ENCODE assay signal across 8 cellular contexts in the genomic region with DNA sequence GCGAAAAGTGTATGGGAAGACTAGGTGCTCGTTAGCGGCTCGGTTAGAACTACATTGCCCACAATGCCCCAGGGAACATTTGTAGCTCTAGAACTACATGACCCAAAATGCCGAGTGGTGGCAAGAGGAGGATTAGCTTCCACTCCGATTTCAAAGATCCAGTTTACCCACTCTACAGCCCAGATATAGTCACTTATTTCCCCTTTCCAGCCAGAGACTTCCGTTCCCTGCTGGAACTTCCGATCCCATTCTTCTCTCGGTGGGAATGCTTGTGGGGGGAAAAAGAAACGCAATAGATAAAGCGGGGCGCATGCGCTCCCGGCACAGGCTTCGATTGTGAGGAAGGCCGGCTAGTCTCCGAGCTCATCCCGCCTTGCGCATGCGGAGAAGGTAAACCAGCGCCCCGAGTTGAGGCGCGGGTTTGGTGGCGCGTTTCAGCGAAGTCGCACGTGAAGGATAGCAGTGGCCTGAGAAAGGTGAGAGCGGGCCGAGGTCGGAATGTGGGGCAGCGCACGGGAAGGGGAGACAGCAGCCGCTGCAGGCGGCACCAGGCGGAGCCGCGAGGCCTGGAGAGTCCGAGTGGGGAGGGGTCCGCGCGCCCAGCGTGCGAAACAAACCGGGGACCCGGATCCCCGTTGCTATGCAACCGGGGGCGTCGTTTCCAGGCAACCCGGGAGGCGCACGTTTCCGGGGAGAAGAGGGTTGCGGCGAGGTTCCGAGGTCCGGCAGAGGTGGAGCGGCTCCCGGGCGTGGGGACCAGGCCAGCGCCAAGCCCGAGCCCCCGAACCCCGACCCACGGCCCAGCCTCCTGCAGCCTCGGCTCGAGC. TPM values are rescaled to one million over a fixed set of nuclear protein-coding genes. Genes with fewer than 3 reads are reported as not detected.
DNase-seq lines count a peak whose midpoint lies in the region; ATAC-seq and TF ChIP-seq lines count a peak whose summit lies in the region.

A gene with protein sequence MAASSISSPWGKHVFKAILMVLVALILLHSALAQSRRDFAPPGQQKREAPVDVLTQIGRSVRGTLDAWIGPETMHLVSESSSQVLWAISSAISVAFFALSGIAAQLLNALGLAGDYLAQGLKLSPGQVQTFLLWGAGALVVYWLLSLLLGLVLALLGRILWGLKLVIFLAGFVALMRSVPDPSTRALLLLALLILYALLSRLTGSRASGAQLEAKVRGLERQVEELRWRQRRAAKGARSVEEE (plus strand): TSS at position 366 of the 827 bp plus-strand sequence. CDS start 5,536 bp downstream, outside the sequence.

- no peaks in the 10 kb centered on the region for H3K9me3 Mint-ChIP-seq in activated CD8-positive, alpha-beta memory T cell treated with anti-CD3 and anti-CD28 coated beads, Interleukin-2, amount 10 ng/mL, durations not matched to agents 7 days and 5 days (ENCODE audit: low read depth)
- no peaks in the 10 kb centered on the region for H3K9me3 Mint-ChIP-seq in endodermal cell

- TF ChIP-seq CTCF in endodermal cell (conservative IDR thresholded peaks at IDR 0.05): no peak

- H3K79me1 ChIP-seq in mesendoderm (ENCODE audit: low read length): peaks cover 6% of the 10 kb centered on the region

- H3K36me3 Mint-ChIP-seq in activated CD8-positive, alpha-beta memory T cell treated with anti-CD3 and anti-CD28 coated beads, Interleukin-2, amount 10 ng/mL, durations not matched to agents 7 days and 5 days: peaks cover 6% of the 10 kb centered on the region
- peaks cover 2% of the 10 kb centered on the region for H3K36me3 Mint-ChIP-seq in endodermal cell (ENCODE audit: low read depth)

- no peak within 1 kb of the TSS for H2BK15ac ChIP-seq in mesendoderm (replicated peaks; ENCODE audit: low read depth)

- CTCF ChIA-PET in activated CD8-positive, alpha-beta memory T cell treated with anti-CD3 and anti-CD28 coated beads, Interleukin-2, amount 10 ng/mL, durations not matched to agents 7 days and 5 days (lab: Charles Lee): interaction anchor here (0.7 to 5.8 kb wide), 17 partner anchors 9 to 422 kb away, joined by 3 to 38 read pairs (median 4); partner anchors contain the start of genes SLC15A3 and VWCE

- 0% methylated on average over 21 to 69 of the region's 69 CpGs for WGBS in endodermal cell (ENCODE audit: insufficient coverage in 1 of 2, insufficient read length in 1 of 2), 2 experiments
- no CpG with 5 or more reads among the region's 69 CpGs for WGBS in mesendoderm (ENCODE audit: extremely low coverage, insufficient coverage, low lambda C conversion rate)

- H3K27me3 Mint-ChIP-seq in activated CD8-positive, alpha-beta memory T cell treated with anti-CD3 and anti-CD28 coated beads, Interleukin-2, amount 10 ng/mL, durations not matched to agents 7 days and 5 days: peaks cover 11% of the 10 kb centered on the region
- peaks cover 35% of the 10 kb centered on the region for H3K27me3 Mint-ChIP-seq in endodermal cell (ENCODE audit: insufficient read depth)

- peak; percentile 36 for ATAC-seq in GM21367 (IDR thresholded peaks at IDR 0.05; ENCODE audit: unreplicated experiment)
- ATAC-seq in activated CD8-positive, alpha-beta memory T cell treated with anti-CD3 and anti-CD28 coated beads, Interleukin-2, amount 10 ng/mL, durations not matched to agents 7 days and 5 days: peak; percentile 77

- H3K36me3 ChIP-seq in HUES48 (ENCODE audit: control insufficient read depth, insufficient read depth, low read length) (no peaks in the 10 kb centered on the region), NT2/D1 (ENCODE audit: insufficient read depth, insufficient read length, low read length) (peaks cover 19% of the 10 kb centered on the region), endodermal cell (ENCODE audit: control insufficient read depth, insufficient read depth, low read length) (no peaks in the 10 kb centered on the region), mesendoderm (ENCODE audit: control insufficient read depth, insufficient read depth, low read length) (no peaks in the 10 kb centered on the region)

- H2BK5ac ChIP-seq in mesendoderm (ENCODE audit: low read length): no peak within 1 kb of the TSS

- peak within 1 kb of the TSS; percentile 94 for H3K4me3 Mint-ChIP-seq in activated CD8-positive, alpha-beta memory T cell treated with anti-CD3 and anti-CD28 coated beads, Interleukin-2, amount 10 ng/mL, durations not matched to agents 7 days and 5 days
- peak within 1 kb of the TSS; percentile 84 for H3K4me3 Mint-ChIP-seq in endodermal cell

- peak within 1 kb of the TSS; percentile 94 for H3K56ac ChIP-seq in mesendoderm (ENCODE audit: low read length)

- no peak within 1 kb of the TSS for H4K8ac ChIP-seq in mesendoderm (ENCODE audit: low read depth, low read length)

- H3K4ac ChIP-seq in mesendoderm (ENCODE audit: low read depth, low read length): no peak within 1 kb of the TSS

- H3K27me3 ChIP-seq in HUES48 (ENCODE audit: control insufficient read depth, insufficient read depth, low read length) (peaks cover 20% of the 10 kb centered on the region), NT2/D1 (ENCODE audit: insufficient read depth, insufficient read length) (peaks cover 19% of the 10 kb centered on the region), endodermal cell (ENCODE audit: control insufficient read depth, insufficient read depth, low read length, poor library complexity, severe bottlenecking) (peaks cover 11% of the 10 kb centered on the region), mesendoderm (ENCODE audit: insufficient read depth, low read length, poor library complexity) (no peaks in the 10 kb centered on the region)

- H4K5ac ChIP-seq in mesendoderm (ENCODE audit: low read length): no peak within 1 kb of the TSS

- DNase-seq in COLO668 (lab: John Stamatoyannopoulos, UW; ENCODE audit: unreplicated experiment) (peak; percentile 90), NT2/D1 (ENCODE audit: low read depth, low spot score) (peak; percentile 84), endodermal cell (peak; percentile 96), mesendoderm (peak; percentile 95)
- DNase-seq in activated CD8-positive, alpha-beta memory T cell treated with anti-CD3 and anti-CD28 coated beads, Interleukin-2, amount 10 ng/mL, durations not matched to agents 7 days and 5 days: peak; percentile 93
- peak; percentile 74 for DNase-seq in stimulated activated CD8-positive, alpha-beta memory T cell treated with anti-CD3 and anti-CD28 coated beads, Interleukin-12 subunit alpha, Interleukin-12 subunit beta, amount 100 ng/mL, for 4 hours (ENCODE audit: low read depth)

- H3K4me2 ChIP-seq in mesendoderm (ENCODE audit: low read length): peak within 1 kb of the TSS; percentile 74

- H3K79me2 ChIP-seq in mesendoderm (ENCODE audit: control insufficient read depth, insufficient read depth, low read length): peaks cover 9% of the 10 kb centered on the region

- H3K9me3 ChIP-seq in HUES48 (ENCODE audit: control insufficient read depth, insufficient read depth, low read length): no peaks in the 10 kb centered on the region
- H3K9me3 ChIP-seq in NT2/D1 (ENCODE audit: insufficient read depth, low read length): no peaks in the 10 kb centered on the region
- no peaks in the 10 kb centered on the region for H3K9me3 ChIP-seq in endodermal cell (ENCODE audit: control insufficient read depth, low read length)

- H3K27ac Mint-ChIP-seq in activated CD8-positive, alpha-beta memory T cell treated with anti-CD3 and anti-CD28 coated beads, Interleukin-2, amount 10 ng/mL, durations not matched to agents 7 days and 5 days: peak within 1 kb of the TSS; percentile 98
- peak within 1 kb of the TSS; percentile 92 for H3K27ac Mint-ChIP-seq in endodermal cell

- no peak within 1 kb of the TSS for H2BK120ac ChIP-seq in mesendoderm (ENCODE audit: low read depth, low read length)

- peak within 1 kb of the TSS; percentile 72 for H3K9ac ChIP-seq in HUES48 (ENCODE audit: low read depth, low read length)
- H3K9ac ChIP-seq in NT2/D1 (ENCODE audit: insufficient read length, low read depth): peak within 1 kb of the TSS; percentile 88
- H3K9ac ChIP-seq in endodermal cell (ENCODE audit: extremely low read depth, low read length, poor library complexity, severe bottlenecking): peak within 1 kb of the TSS; percentile 78
- H3K9ac ChIP-seq in mesendoderm (ENCODE audit: low read length): peak within 1 kb of the TSS; percentile 69

- H3K4me1 ChIP-seq in HUES48 (ENCODE audit: control insufficient read depth, insufficient read depth, low read length): peaks cover 28% of the 10 kb centered on the region
- peaks cover 17% of the 10 kb centered on the region for H3K4me1 ChIP-seq in NT2/D1 (ENCODE audit: insufficient read depth, insufficient read length)
- H3K4me1 ChIP-seq in endodermal cell (ENCODE audit: control insufficient read depth, insufficient read depth, low read length): peaks cover 12% of the 10 kb centered on the region
- H3K4me1 ChIP-seq in mesendoderm (ENCODE audit: control insufficient read depth, low read depth, low read length): peaks cover 15% of the 10 kb centered on the region

- H3K18ac ChIP-seq in mesendoderm (ENCODE audit: low read length): peak within 1 kb of the TSS; percentile 44

- H3K27ac ChIP-seq in HUES48 (ENCODE audit: low read depth, low read length) (peak within 1 kb of the TSS; percentile 90), endodermal cell (ENCODE audit: low read depth, low read length) (peak within 1 kb of the TSS; percentile 81), mesendoderm (ENCODE audit: low read depth, low read length) (peak within 1 kb of the TSS; percentile 86)

- H3K23ac ChIP-seq in mesendoderm (ENCODE audit: low read length): no peak within 1 kb of the TSS

- no peak within 1 kb of the TSS for H2AK5ac ChIP-seq in mesendoderm (ENCODE audit: low read length)

- H3K4me1 Mint-ChIP-seq in activated CD8-positive, alpha-beta memory T cell treated with anti-CD3 and anti-CD28 coated beads, Interleukin-2, amount 10 ng/mL, durations not matched to agents 7 days and 5 days: peaks cover 36% of the 10 kb centered on the region
- peaks cover 43% of the 10 kb centered on the region for H3K4me1 Mint-ChIP-seq in endodermal cell

- H3K4me3 ChIP-seq in HUES48 (ENCODE audit: low read depth, low read length) (peak within 1 kb of the TSS; percentile 62), NT2/D1 (ENCODE audit: insufficient read length, low read depth) (peak within 1 kb of the TSS; percentile 80), endodermal cell (ENCODE audit: low read length) (peak within 1 kb of the TSS; percentile 92), mesendoderm (ENCODE audit: low read length) (peak within 1 kb of the TSS; percentile 61)

RNA-seq across cellular contexts. Expression of the gene that starts here (rescaled TPM):
- total RNA-seq in activated CD8-positive, alpha-beta memory T cell treated with anti-CD3 and anti-CD28 coated beads, Interleukin-2, amount 10 ng/mL, durations not matched to agents 7 days and 5 days: 100 to 1,000 TPM; 106 to 121 TPM
- 10 to 100 TPM; 41.4 to 56.8 TPM for total RNA-seq in endodermal cell
- 57.8 TPM for polyA plus RNA-seq in endodermal cell (2013, experiment 1 of 2)
- polyA plus RNA-seq in endodermal cell (2013, experiment 2 of 2): 55.8 TPM
- polyA plus RNA-seq in mesendoderm (2013, experiment 1 of 2): 47.0 TPM
- 48.0 TPM for polyA plus RNA-seq in mesendoderm (2013, experiment 2 of 2)

Comparison
In these comparisons a context has a peak if more than half of its experiments do, and no peak if none do; other contexts are left out.
1. Peak in every context shown above with its lines: DNase-seq, ATAC-seq, H3K4me3 ChIP-seq and H3K27ac ChIP-seq.